In the genomic region with DNA sequence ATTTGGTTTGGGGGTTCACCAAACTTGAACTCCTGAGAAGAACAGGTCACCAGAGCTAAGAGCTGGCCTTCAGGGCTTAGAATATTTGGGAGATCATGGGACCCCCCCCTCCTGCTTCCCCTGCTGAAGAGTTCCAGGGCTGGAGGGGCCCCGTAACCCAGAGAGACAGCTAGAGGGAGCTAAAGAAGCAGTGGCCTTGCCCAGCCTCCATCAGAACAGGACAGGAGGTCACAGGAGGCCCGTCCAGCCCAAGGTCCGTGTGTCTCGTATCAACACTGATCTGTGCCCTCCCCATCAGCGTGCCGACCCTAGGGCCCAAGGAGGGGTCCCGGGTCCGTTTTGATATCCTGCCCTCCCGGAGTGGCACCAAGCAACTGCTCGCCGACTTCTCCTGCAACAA, we compare ENCODE assay signal across 31 cellular contexts. TPM values are rescaled to one million over a fixed set of nuclear protein-coding genes. Genes with fewer than 3 reads are reported as not detected.
"Had no signal": no experiment of that assay in that cellular context is flagged by ENCODE, and none has a peak within 500 bp of the region (broad histone marks: within the 10 kb centered on the region; RNA-seq: fewer than 3 reads in every experiment).

No MANE protein-coding gene starts in this region.

- H3K27ac Mint-ChIP-seq: activated CD4-positive, alpha-beta memory T cell treated with anti-CD3 and anti-CD28 coated beads for 36 hours; activated CD4-positive, alpha-beta T cell treated with anti-CD3 and anti-CD28 coated beads, Interleukin-2, amount 10 ng/mL, durations not matched to agents 24 days and 14 days; activated naive CD4-positive, alpha-beta T cell treated with anti-CD3 and anti-CD28 coated beads, Interleukin-2, amount 50 U/mL, for 72 hours; immature natural killer cell; naive thymus-derived CD4-positive, alpha-beta T cell; stimulated activated memory B cell treated with anti-CD40 and anti-IgM and Interleukin-4, amounts not matched to agents 10 μg/mL and 1 μg/mL and 100 μg/mL, for 72 hours had no signal

- FAIRE-seq: kidney had no signal

- H3K27ac ChIP-seq: breast epithelium, foreskin keratinocyte, heart left ventricle, right atrium auricular region, suprapubic skin, tibial artery, upper lobe of right lung had no signal

- H3K4me3 Mint-ChIP-seq: activated CD4-positive, alpha-beta memory T cell treated with anti-CD3 and anti-CD28 coated beads for 36 hours; activated CD4-positive, alpha-beta T cell treated with anti-CD3 and anti-CD28 coated beads, Interleukin-2, amount 10 ng/mL, durations not matched to agents 24 days and 14 days; immature natural killer cell; naive thymus-derived CD4-positive, alpha-beta T cell; neural crest cell; stimulated activated memory B cell treated with anti-CD40 and anti-IgM and Interleukin-4, amounts not matched to agents 10 μg/mL and 1 μg/mL and 100 μg/mL, for 72 hours had no signal

- H3K4me1 ChIP-seq: breast epithelium, foreskin keratinocyte, heart left ventricle, right atrium auricular region, suprapubic skin, tibial artery, upper lobe of right lung had no signal

- DNase-seq: activated CD4-positive, alpha-beta memory T cell treated with anti-CD3 and anti-CD28 coated beads for 36 hours; activated CD4-positive, alpha-beta T cell treated with anti-CD3 and anti-CD28 coated beads, Interleukin-2, amount 10 ng/mL, durations not matched to agents 24 days and 14 days; activated CD4-positive, CD25-positive, alpha-beta regulatory T cell treated with anti-CD3 and anti-CD28 coated beads, Interleukin-2, amount 50 U/mL, for 72 hours; activated naive CD4-positive, alpha-beta T cell; activated T-cell treated with anti-CD3 and anti-CD28 coated beads, Interleukin-2, amount 50 U/mL, for 48 hours; central memory CD4-positive, alpha-beta T cell; foreskin keratinocyte; heart left ventricle; hypothalamus; immature natural killer cell; kidney; left colon; midbrain; naive thymus-derived CD4-positive, alpha-beta T cell; occipital lobe; stimulated activated CD4-positive, alpha-beta T cell treated with anti-CD3 and anti-CD28 coated beads, Interleukin-1b, Interleukin-23, amount 100 ng/mL, for 48 hours; stimulated activated CD4-positive, alpha-beta T cell treated with anti-CD3 and anti-CD28 coated beads, Interleukin-4, amount 100 ng/mL, for 4 hours; stimulated activated CD8-positive, alpha-beta memory T cell treated with anti-CD3 and anti-CD28 coated beads, Interleukin-4, amount 100 ng/mL, for 48 hours; T-helper 9 cell; tibial artery; upper lobe of right lung had no signal

- ATAC-seq: activated naive CD4-positive, alpha-beta T cell treated with anti-CD3 and anti-CD28 coated beads, Interleukin-2, amount 50 U/mL, for 72 hours; foreskin keratinocyte; left colon; naive thymus-derived CD4-positive, alpha-beta T cell; stimulated activated memory B cell treated with anti-CD40 and anti-IgM and Interleukin-4, amounts not matched to agents 10 μg/mL and 1 μg/mL and 100 μg/mL, for 72 hours; upper lobe of right lung had no signal

- H3K4me3 ChIP-seq: breast epithelium, heart left ventricle, right atrium auricular region, smooth muscle cell, suprapubic skin, tibial artery, upper lobe of right lung had no signal

- H3K4me2 ChIP-seq: smooth muscle cell had no signal

- H3K9me3 ChIP-seq: breast epithelium, right atrium auricular region, suprapubic skin, tibial artery, upper lobe of right lung had no signal

- H3K9me3 Mint-ChIP-seq: activated CD4-positive, alpha-beta memory T cell treated with anti-CD3 and anti-CD28 coated beads for 36 hours; activated CD4-positive, alpha-beta T cell treated with anti-CD3 and anti-CD28 coated beads, Interleukin-2, amount 10 ng/mL, durations not matched to agents 24 days and 14 days; activated naive CD4-positive, alpha-beta T cell treated with anti-CD3 and anti-CD28 coated beads, Interleukin-2, amount 50 U/mL, for 72 hours; immature natural killer cell; stimulated activated memory B cell treated with anti-CD40 and anti-IgM and Interleukin-4, amounts not matched to agents 10 μg/mL and 1 μg/mL and 100 μg/mL, for 72 hours had no signal

- H3K27me3 ChIP-seq: breast epithelium, right atrium auricular region, suprapubic skin, upper lobe of right lung had no signal

- H3K36me3 ChIP-seq: breast epithelium, heart left ventricle, right atrium auricular region, suprapubic skin, tibial artery, upper lobe of right lung had no signal

- H3K4me1 Mint-ChIP-seq: activated CD4-positive, alpha-beta T cell treated with anti-CD3 and anti-CD28 coated beads, Interleukin-2, amount 10 ng/mL, durations not matched to agents 24 days and 14 days; immature natural killer cell; neural crest cell; stimulated activated memory B cell treated with anti-CD40 and anti-IgM and Interleukin-4, amounts not matched to agents 10 μg/mL and 1 μg/mL and 100 μg/mL, for 72 hours had no signal

- H3K36me3 Mint-ChIP-seq: activated CD4-positive, alpha-beta memory T cell treated with anti-CD3 and anti-CD28 coated beads for 36 hours; activated naive CD4-positive, alpha-beta T cell treated with anti-CD3 and anti-CD28 coated beads, Interleukin-2, amount 50 U/mL, for 72 hours; immature natural killer cell; naive thymus-derived CD4-positive, alpha-beta T cell; stimulated activated memory B cell treated with anti-CD40 and anti-IgM and Interleukin-4, amounts not matched to agents 10 μg/mL and 1 μg/mL and 100 μg/mL, for 72 hours had no signal

RNA-seq across cellular contexts. Expression of gene TGM6, which starts 40.6 kb away (rescaled TPM):
- total RNA-seq: activated CD4-positive, alpha-beta memory T cell treated with anti-CD3 and anti-CD28 coated beads for 36 hours; activated CD4-positive, alpha-beta T cell treated with anti-CD3 and anti-CD28 coated beads, Interleukin-2, amount 10 ng/mL, durations not matched to agents 24 days and 14 days; activated naive CD4-positive, alpha-beta T cell treated with anti-CD3 and anti-CD28 coated beads, Interleukin-2, amount 50 U/mL, for 72 hours; breast epithelium; esophagus mucosa; foreskin keratinocyte; heart left ventricle; kidney; left colon; liver; naive thymus-derived CD4-positive, alpha-beta T cell; neural crest cell; occipital lobe; pulmonary artery endothelial cell; right atrium auricular region; smooth muscle cell; upper lobe of right lung had no signal
- polyA plus RNA-seq: foreskin keratinocyte; heart left ventricle; immature natural killer cell; liver; naive thymus-derived CD4-positive, alpha-beta T cell; smooth muscle cell had no signal

RNA-seq across cellular contexts. Expression of gene TGM3, which starts 44.3 kb away (rescaled TPM):
- total RNA-seq: activated CD4-positive, alpha-beta memory T cell treated with anti-CD3 and anti-CD28 coated beads for 36 hours; activated CD4-positive, alpha-beta T cell treated with anti-CD3 and anti-CD28 coated beads, Interleukin-2, amount 10 ng/mL, durations not matched to agents 24 days and 14 days; breast epithelium; foreskin keratinocyte; heart left ventricle; naive thymus-derived CD4-positive, alpha-beta T cell; pulmonary artery endothelial cell; right atrium auricular region; upper lobe of right lung had no signal
- polyA plus RNA-seq: foreskin keratinocyte; immature natural killer cell; naive thymus-derived CD4-positive, alpha-beta T cell had no signal
